Comparison of ENCODE assay signal across 22 cellular contexts in the genomic region with DNA sequence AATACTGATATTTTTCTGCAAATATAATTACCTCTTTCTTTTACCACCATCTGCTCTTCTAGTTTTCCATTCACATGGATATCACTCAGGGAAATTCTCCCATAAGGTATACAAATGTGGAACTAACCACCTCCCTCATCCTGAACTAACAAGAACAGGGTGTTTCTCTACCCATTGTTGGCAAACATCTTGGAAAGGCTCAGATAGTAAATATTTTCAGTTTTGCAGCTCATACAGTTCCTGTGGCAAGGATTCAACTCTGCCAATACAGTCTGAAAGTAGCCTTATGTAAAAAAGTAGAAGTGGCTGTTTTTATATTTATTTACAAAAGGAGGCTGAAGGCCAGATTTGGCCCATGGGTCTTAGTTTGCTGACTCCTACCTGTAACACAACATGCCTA.
"Had no signal": no experiment of that assay in that cellular context is flagged by ENCODE, and none has a peak within 500 bp of the region (broad histone marks: within the 10 kb centered on the region; RNA-seq: fewer than 3 reads in every experiment).

No MANE protein-coding gene starts in this region.

- H3K4me3 Mint-ChIP-seq: dendritic cell treated with granulocyte-macrophage colony-stimulating factor and Interleukin-4, amounts not matched to agents 40 ng/mL and 50 ng/mL, for 4 days; effector memory CD8-positive, alpha-beta T cell; endodermal cell; mesothelial cell of epicardium; naive B cell had no signal

- H3K4me2 ChIP-seq: hepatocyte had no signal

- H3K36me3 Mint-ChIP-seq: mesothelial cell of epicardium, naive B cell had no signal

- H3K27ac ChIP-seq: colonic mucosa, epithelial cell of prostate, esophagus squamous epithelium, foreskin keratinocyte, gastroesophageal sphincter, heart left ventricle, hepatocyte, left lung, lower lobe of right lung had no signal

- H3K9me3 ChIP-seq: colonic mucosa, esophagus squamous epithelium, gastroesophageal sphincter, heart left ventricle, left lung, lower lobe of right lung, mucosa of descending colon had no signal

- H3K27ac Mint-ChIP-seq: dendritic cell treated with granulocyte-macrophage colony-stimulating factor and Interleukin-4, amounts not matched to agents 40 ng/mL and 50 ng/mL, for 4 days; effector memory CD8-positive, alpha-beta T cell; endodermal cell; mesothelial cell of epicardium; naive B cell had no signal

- H2AFZ ChIP-seq: hepatocyte had no signal

- H3K9me3 Mint-ChIP-seq: dendritic cell treated with granulocyte-macrophage colony-stimulating factor and Interleukin-4, amounts not matched to agents 40 ng/mL and 50 ng/mL, for 4 days; endodermal cell; mesothelial cell of epicardium had no signal

- H3K79me2 ChIP-seq: hepatocyte had no signal

- DNase-seq: colonic mucosa; cortex of kidney; effector CD8-positive, alpha-beta T cell; effector memory CD8-positive, alpha-beta T cell; endodermal cell; erythroblast; esophagus squamous epithelium; foreskin keratinocyte; heart left ventricle; left cardiac atrium; left lung; left ventricle myocardium superior; lower lobe of right lung; mesenchymal stem cell; mucosa of descending colon; naive B cell had no signal

- H3K27me3 ChIP-seq: colonic mucosa, esophagus squamous epithelium, foreskin keratinocyte, gastroesophageal sphincter, heart left ventricle, hepatocyte, left lung had no signal

- H3K4me3 ChIP-seq: colonic mucosa, esophagus squamous epithelium, gastroesophageal sphincter, heart left ventricle, hepatocyte, left lung, lower lobe of right lung, mucosa of descending colon had no signal

- H3K4me1 Mint-ChIP-seq: endodermal cell, mesothelial cell of epicardium, naive B cell had no signal

- H3K4me1 ChIP-seq: colonic mucosa, esophagus squamous epithelium, foreskin keratinocyte, gastroesophageal sphincter, heart left ventricle, left lung, lower lobe of right lung had no signal

- H3K36me3 ChIP-seq: colonic mucosa, esophagus squamous epithelium, gastroesophageal sphincter, heart left ventricle, left lung, lower lobe of right lung had no signal

- H3K27me3 Mint-ChIP-seq: dendritic cell treated with granulocyte-macrophage colony-stimulating factor and Interleukin-4, amounts not matched to agents 40 ng/mL and 50 ng/mL, for 4 days; effector memory CD8-positive, alpha-beta T cell; naive B cell had no signal

- ATAC-seq: effector memory CD8-positive, alpha-beta T cell; esophagus mucosa; foreskin keratinocyte; gastroesophageal sphincter; heart left ventricle; left cardiac atrium; left lung; left ventricle myocardium superior; lower lobe of right lung; mucosa of descending colon had no signal
